Comparison of ENCODE assay signal across 17 cellular contexts in the genomic region with DNA sequence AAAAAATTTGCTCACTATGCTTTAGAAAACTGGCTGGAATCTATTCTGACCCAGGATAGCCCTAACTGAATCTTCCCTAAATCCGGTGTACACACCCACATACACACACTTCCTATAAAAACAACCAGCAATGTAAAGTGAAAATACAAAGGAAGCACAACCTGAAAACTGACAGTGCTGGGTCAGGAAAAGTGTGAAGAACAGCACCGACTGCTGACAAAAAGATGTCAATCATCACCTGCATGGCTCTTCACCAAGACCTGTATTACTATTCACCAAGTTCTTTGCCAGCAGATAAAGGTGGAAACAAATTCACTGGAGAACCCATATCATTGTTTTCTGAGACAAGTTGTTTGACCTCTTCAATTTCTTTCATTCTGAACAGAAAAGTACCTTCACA.
DNase-seq lines count a peak whose midpoint lies in the region; ATAC-seq, FAIRE-seq and TF ChIP-seq lines count a peak whose summit lies in the region.
"Had no signal": no experiment of that assay in that cellular context is flagged by ENCODE, and none has a peak within 500 bp of the region (broad histone marks: within the 10 kb centered on the region; RNA-seq: fewer than 3 reads in every experiment).

No MANE protein-coding gene starts in this region.

- ATAC-seq in esophagus mucosa = no peak
- ATAC-seq: A549; CD8-positive, alpha-beta T cell had no signal

- peak; percentile 78 for FAIRE-seq in GM12892 (lab: Jason Lieb, UNC)
- FAIRE-seq: A549, D721Med, GM19239, HTR-8/SVneo had no signal

- TF ChIP-seq POLR2A in GM12892 (IDR thresholded peaks at IDR 0.05; ENCODE audit: low read depth, low read length) = no peak

- DNase-seq in GM12892 (ENCODE audit: insufficient read length) (no peak), HT-29 (ENCODE audit: low spot score) (peak; percentile 4), epithelial cell of esophagus (ENCODE audit: low read depth) (peak; percentile 32), activated T-cell treated with anti-CD3 and anti-CD28 coated beads for 4 hours (no peak), C1 segment of cervical spinal cord (lab: John Stamatoyannopoulos, UW) (no peak)
- DNase-seq: BE2C; CD8-positive, alpha-beta T cell; COR-L47; DMS153; GOT3; H9 had no signal

- TF ChIP-seq CTCF in VCaP (conservative IDR thresholded peaks at IDR 0.05) (peak; percentile 40), epithelial cell of esophagus (IDR thresholded peaks at IDR 0.05; ENCODE audit: insufficient read depth, low read depth, low read length, missing control alignments) (no peak)

- H3K27ac ChIP-seq in VCaP = no peak overlapping the region
- H3K27ac ChIP-seq: A549 had no signal

- no peak overlapping the region for H3K4me3 ChIP-seq in epithelial cell of esophagus (ENCODE audit: low read length)
- H3K4me3 ChIP-seq: A549 had no signal

Comparison
In these comparisons a context has a peak if more than half of its experiments do, and no peak if none do; other contexts are left out.
1. DNase-seq: peak in HT-29 (single experiment) and epithelial cell of esophagus (single experiment); none in GM12892 (single experiment), activated T-cell treated with anti-CD3 and anti-CD28 coated beads for 4 hours (single experiment) and C1 segment of cervical spinal cord (0 of 14).